1 cellular context compared by ENCODE assay signal in the genomic region with DNA sequence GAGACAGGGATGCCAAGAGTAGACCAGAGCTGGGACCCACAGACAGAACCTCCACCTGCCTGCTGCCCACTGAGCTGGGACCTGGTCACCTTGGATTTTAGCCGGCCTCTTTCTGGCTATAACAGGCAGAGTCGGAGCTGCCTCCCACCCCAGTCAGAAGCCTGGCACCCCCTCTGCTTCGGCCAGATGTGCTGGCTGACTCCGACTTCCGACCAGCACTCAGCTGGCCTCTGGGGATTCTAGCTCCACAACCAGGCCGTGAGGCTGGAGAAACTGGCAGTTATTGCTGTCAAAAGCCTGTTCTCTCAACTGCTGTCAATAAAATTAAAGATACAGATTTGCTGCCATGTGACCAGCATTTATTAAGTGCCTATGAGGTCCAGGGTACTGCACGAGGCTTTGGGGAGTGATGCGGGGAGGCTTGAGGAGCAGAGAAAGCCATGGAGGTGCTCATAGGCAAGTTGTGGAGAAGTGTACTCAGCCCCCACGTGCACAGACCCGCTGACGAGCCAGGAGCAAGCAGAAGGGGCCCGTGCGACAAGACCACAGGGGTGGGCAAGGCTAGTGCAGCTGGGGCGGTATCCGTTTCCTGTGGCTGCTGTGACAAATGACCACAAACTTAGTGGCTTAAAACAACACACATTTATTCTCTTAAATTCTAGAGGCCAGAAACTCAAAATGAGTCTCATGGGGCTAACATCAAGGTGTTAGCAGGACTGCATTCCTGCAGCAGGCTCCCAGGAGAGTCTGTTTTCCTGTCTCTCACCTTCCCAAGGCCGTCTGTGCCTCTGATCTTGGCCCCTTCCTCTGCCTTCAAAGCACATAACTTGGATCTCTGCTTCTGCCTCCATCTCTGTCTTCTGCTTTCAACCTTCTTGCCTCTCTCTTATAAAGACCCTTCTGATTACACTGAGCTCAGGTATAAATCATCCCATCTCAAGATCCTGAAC.
A peak's percentile ranks its signal among the peaks of the same experiment; 100 is the strongest.
TF ChIP-seq lines count a peak whose summit lies in the region.

No MANE protein-coding gene starts in this region.

TF ChIP-seq in HepG2, 621 proteins besides CTCF, POLR2A, EP300 and RAD21:
- no peak for TF ChIP-seq ZC3H4 (CRISPR knock-in tag; IDR thresholded peaks at IDR 0.05; ENCODE audit: borderline replicate concordance)
- TF ChIP-seq BCL6 (CRISPR knock-in tag; IDR thresholded peaks at IDR 0.05), result no peak
- 0 out of 2 replicates have a peak, but pooled peaks have one; percentile 17 for TF ChIP-seq ZNF12 (CRISPR knock-in tag; IDR thresholded peaks at IDR 0.05)
- TF ChIP-seq ZNF879 (CRISPR knock-in tag; IDR thresholded peaks at IDR 0.05), result no peak
- TF ChIP-seq ZNF660 (CRISPR knock-in tag; IDR thresholded peaks at IDR 0.05; ENCODE audit: borderline replicate concordance, low read depth), result no peak
- TF ChIP-seq ZMAT3 (CRISPR knock-in tag; conservative IDR thresholded peaks at IDR 0.05), result no peak
- no peak for TF ChIP-seq ZNF160 (CRISPR knock-in tag; IDR thresholded peaks at IDR 0.05)
- no peak for TF ChIP-seq SMAD9 (CRISPR knock-in tag; IDR thresholded peaks at IDR 0.05)
- no peak for TF ChIP-seq NKX3-1 (CRISPR knock-in tag; IDR thresholded peaks at IDR 0.05)
